1 cellular context compared by ENCODE assay signal in the genomic region with DNA sequence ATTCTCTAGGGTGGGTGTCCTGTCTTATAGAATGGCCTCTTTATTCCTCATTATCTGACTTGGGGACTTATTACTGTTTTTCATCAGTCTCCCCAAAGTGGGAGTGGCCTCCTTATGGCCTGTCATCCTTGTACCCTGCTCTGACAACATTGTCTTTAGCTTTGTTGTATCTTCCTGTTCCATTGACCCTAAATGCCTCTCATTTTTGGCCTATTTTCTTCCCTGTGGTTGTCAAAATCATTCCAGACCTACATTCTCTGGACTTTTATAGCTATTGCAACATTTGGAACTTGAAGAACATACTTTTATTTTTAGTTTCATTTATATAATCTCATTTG.
A peak's percentile ranks its signal among the peaks of the same experiment; 100 is the strongest.
TF ChIP-seq lines count a peak whose summit lies in the region.

No MANE protein-coding gene starts in this region.

TF ChIP-seq in HepG2, 621 proteins besides CTCF, POLR2A, EP300 and RAD21:
- 0 out of 2 replicates have a peak, but pooled peaks have one; percentile 31 for TF ChIP-seq DMAP1 (CRISPR knock-in tag; IDR thresholded peaks at IDR 0.05)
- TF ChIP-seq ZNF737 (CRISPR knock-in tag; IDR thresholded peaks at IDR 0.05; ENCODE audit: borderline replicate concordance) = no peak
- TF ChIP-seq ZMAT3 (CRISPR knock-in tag; conservative IDR thresholded peaks at IDR 0.05) = no peak
- TF ChIP-seq, protein P1, sequence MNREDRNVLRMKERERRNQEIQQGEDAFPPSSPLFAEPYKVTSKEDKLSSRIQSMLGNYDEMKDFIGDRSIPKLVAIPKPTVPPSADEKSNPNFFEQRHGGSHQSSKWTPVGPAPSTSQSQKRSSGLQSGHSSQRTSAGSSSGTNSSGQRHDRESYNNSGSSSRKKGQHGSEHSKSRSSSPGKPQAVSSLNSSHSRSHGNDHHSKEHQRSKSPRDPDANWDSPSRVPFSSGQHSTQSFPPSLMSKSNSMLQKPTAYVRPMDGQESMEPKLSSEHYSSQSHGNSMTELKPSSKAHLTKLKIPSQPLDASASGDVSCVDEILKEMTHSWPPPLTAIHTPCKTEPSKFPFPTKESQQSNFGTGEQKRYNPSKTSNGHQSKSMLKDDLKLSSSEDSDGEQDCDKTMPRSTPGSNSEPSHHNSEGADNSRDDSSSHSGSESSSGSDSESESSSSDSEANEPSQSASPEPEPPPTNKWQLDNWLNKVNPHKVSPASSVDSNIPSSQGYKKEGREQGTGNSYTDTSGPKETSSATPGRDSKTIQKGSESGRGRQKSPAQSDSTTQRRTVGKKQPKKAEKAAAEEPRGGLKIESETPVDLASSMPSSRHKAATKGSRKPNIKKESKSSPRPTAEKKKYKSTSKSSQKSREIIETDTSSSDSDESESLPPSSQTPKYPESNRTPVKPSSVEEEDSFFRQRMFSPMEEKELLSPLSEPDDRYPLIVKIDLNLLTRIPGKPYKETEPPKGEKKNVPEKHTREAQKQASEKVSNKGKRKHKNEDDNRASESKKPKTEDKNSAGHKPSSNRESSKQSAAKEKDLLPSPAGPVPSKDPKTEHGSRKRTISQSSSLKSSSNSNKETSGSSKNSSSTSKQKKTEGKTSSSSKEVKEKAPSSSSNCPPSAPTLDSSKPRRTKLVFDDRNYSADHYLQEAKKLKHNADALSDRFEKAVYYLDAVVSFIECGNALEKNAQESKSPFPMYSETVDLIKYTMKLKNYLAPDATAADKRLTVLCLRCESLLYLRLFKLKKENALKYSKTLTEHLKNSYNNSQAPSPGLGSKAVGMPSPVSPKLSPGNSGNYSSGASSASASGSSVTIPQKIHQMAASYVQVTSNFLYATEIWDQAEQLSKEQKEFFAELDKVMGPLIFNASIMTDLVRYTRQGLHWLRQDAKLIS (CRISPR knock-in tag; IDR thresholded peaks at IDR 0.05) = no peak
- 0 out of 2 replicates have a peak, but pooled peaks have one; percentile 6 for TF ChIP-seq HDAC2 (CRISPR knock-in tag; IDR thresholded peaks at IDR 0.05)
TF ChIP-seq in HepG2: peak in this region for 2.
